ENCODE assay signal across 32 cellular contexts in genomic region chr11:110165039-110165438, GRCh38.
"Had no signal": no experiment of that assay in that cellular context is flagged by ENCODE, and none has a peak within 500 bp of the region (broad histone marks: within the 10 kb centered on the region; RNA-seq: fewer than 3 reads in every experiment).

No MANE protein-coding gene starts in this region.

- H3K4me1 Mint-ChIP-seq: activated B cell treated with CpG ODN at 0.5 μM for 24 hours; activated CD8-positive, alpha-beta memory T cell treated with anti-CD3 and anti-CD28 coated beads, Interleukin-2, amount 10 ng/mL, durations not matched to agents 7 days and 5 days; activated naive CD4-positive, alpha-beta T cell treated with anti-CD3 and anti-CD28 coated beads, Interleukin-2, amount 10 ng/mL, durations not matched to agents 7 days and 5 days; endodermal cell; immature natural killer cell; mesothelial cell of epicardium; naive B cell; T-helper 17 cell had no signal

- DNase-seq: activated B cell treated with CpG ODN at 0.5 μM for 24 hours; activated CD4-positive, alpha-beta T cell treated with anti-CD3 and anti-CD28 coated beads, Interleukin-2, amount 50 U/mL, for 1 hour; activated CD8-positive, alpha-beta memory T cell treated with anti-CD3 and anti-CD28 coated beads, Interleukin-2, amount 10 ng/mL, durations not matched to agents 7 days and 5 days; activated CD8-positive, alpha-beta T cell treated with anti-CD3 and anti-CD28 coated beads, Interleukin-2, amount 10 ng/mL, durations not matched to agents 7 days and 5 days; activated gamma-delta T cell; activated naive CD4-positive, alpha-beta T cell treated with anti-CD3 and anti-CD28 coated beads, Interleukin-2, amount 10 ng/mL, durations not matched to agents 7 days and 5 days; amygdala; central memory CD4-positive, alpha-beta T cell; endodermal cell; foreskin keratinocyte; heart left ventricle; hypothalamus; immature natural killer cell; kidney; left colon; mammary epithelial cell; naive B cell; ovary; retina; sigmoid colon; small intestine; stimulated activated CD4-positive, alpha-beta T cell treated with anti-CD3 and anti-CD28 coated beads, Interleukin-1b, Interleukin-23, amount 100 ng/mL, for 48 hours; stimulated activated CD4-positive, alpha-beta T cell treated with anti-CD3 and anti-CD28 coated beads, Interleukin-4, amount 100 ng/mL, for 4 hours; stimulated activated CD8-positive, alpha-beta memory T cell treated with anti-CD3 and anti-CD28 coated beads, Interleukin-4, amount 100 ng/mL, for 48 hours; stimulated activated naive CD4-positive, alpha-beta T cell treated with Interleukin-2 at 50 U/mL for 16 hours; T-helper 17 cell had no signal

- H3K36me3 ChIP-seq: ovary had no signal

- H3K27me3 ChIP-seq: esophagus muscularis mucosa, foreskin keratinocyte, heart left ventricle, ovary, sigmoid colon, vagina had no signal

- ATAC-seq: activated CD8-positive, alpha-beta memory T cell treated with anti-CD3 and anti-CD28 coated beads, Interleukin-2, amount 10 ng/mL, durations not matched to agents 7 days and 5 days; activated CD8-positive, alpha-beta T cell treated with anti-CD3 and anti-CD28 coated beads, Interleukin-2, amount 10 ng/mL, durations not matched to agents 7 days and 5 days; foreskin keratinocyte; left colon; T-helper 17 cell had no signal

- H3K4me3 ChIP-seq: esophagus muscularis mucosa, heart left ventricle, ovary, sigmoid colon, vagina had no signal

- H3K4me1 ChIP-seq: esophagus muscularis mucosa, foreskin keratinocyte, heart left ventricle, sigmoid colon, vagina had no signal

- H3K9me3 ChIP-seq: esophagus muscularis mucosa, heart left ventricle, ovary, sigmoid colon, vagina had no signal

- H3K27ac Mint-ChIP-seq: activated B cell treated with CpG ODN at 0.5 μM for 24 hours; activated CD8-positive, alpha-beta memory T cell treated with anti-CD3 and anti-CD28 coated beads, Interleukin-2, amount 10 ng/mL, durations not matched to agents 7 days and 5 days; activated CD8-positive, alpha-beta T cell treated with anti-CD3 and anti-CD28 coated beads, Interleukin-2, amount 10 ng/mL, durations not matched to agents 7 days and 5 days; activated naive CD4-positive, alpha-beta T cell treated with anti-CD3 and anti-CD28 coated beads, Interleukin-2, amount 10 ng/mL, durations not matched to agents 7 days and 5 days; dendritic cell treated with granulocyte-macrophage colony-stimulating factor and Interleukin-4, amounts not matched to agents 40 ng/mL and 50 ng/mL, for 4 days; endodermal cell; immature natural killer cell; mesothelial cell of epicardium; progenitor cell of endocrine pancreas; T-helper 17 cell; type B pancreatic cell had no signal

- H3K27me3 Mint-ChIP-seq: activated B cell treated with CpG ODN at 0.5 μM for 24 hours; dendritic cell treated with granulocyte-macrophage colony-stimulating factor and Interleukin-4, amounts not matched to agents 40 ng/mL and 50 ng/mL, for 4 days; progenitor cell of endocrine pancreas; type B pancreatic cell had no signal

- H3K9me3 Mint-ChIP-seq: activated B cell treated with CpG ODN at 0.5 μM for 24 hours; activated naive CD4-positive, alpha-beta T cell treated with anti-CD3 and anti-CD28 coated beads, Interleukin-2, amount 10 ng/mL, durations not matched to agents 7 days and 5 days; dendritic cell treated with granulocyte-macrophage colony-stimulating factor and Interleukin-4, amounts not matched to agents 40 ng/mL and 50 ng/mL, for 4 days; endodermal cell; immature natural killer cell; mesothelial cell of epicardium; naive B cell; type B pancreatic cell had no signal

- H3K36me3 Mint-ChIP-seq: activated CD8-positive, alpha-beta memory T cell treated with anti-CD3 and anti-CD28 coated beads, Interleukin-2, amount 10 ng/mL, durations not matched to agents 7 days and 5 days; activated naive CD4-positive, alpha-beta T cell treated with anti-CD3 and anti-CD28 coated beads, Interleukin-2, amount 10 ng/mL, durations not matched to agents 7 days and 5 days; immature natural killer cell; naive B cell had no signal

- H3K4me3 Mint-ChIP-seq: activated B cell treated with CpG ODN at 0.5 μM for 24 hours; activated CD8-positive, alpha-beta memory T cell treated with anti-CD3 and anti-CD28 coated beads, Interleukin-2, amount 10 ng/mL, durations not matched to agents 7 days and 5 days; activated CD8-positive, alpha-beta T cell treated with anti-CD3 and anti-CD28 coated beads, Interleukin-2, amount 10 ng/mL, durations not matched to agents 7 days and 5 days; activated naive CD4-positive, alpha-beta T cell treated with anti-CD3 and anti-CD28 coated beads, Interleukin-2, amount 10 ng/mL, durations not matched to agents 7 days and 5 days; dendritic cell treated with granulocyte-macrophage colony-stimulating factor and Interleukin-4, amounts not matched to agents 40 ng/mL and 50 ng/mL, for 4 days; endodermal cell; immature natural killer cell; mesothelial cell of epicardium; naive B cell; T-helper 17 cell; type B pancreatic cell had no signal

- H3K27ac ChIP-seq: esophagus muscularis mucosa, foreskin keratinocyte, heart left ventricle, ovary, sigmoid colon, vagina had no signal
